Comparison of ENCODE assay signal across 9 cellular contexts in the genomic region with DNA sequence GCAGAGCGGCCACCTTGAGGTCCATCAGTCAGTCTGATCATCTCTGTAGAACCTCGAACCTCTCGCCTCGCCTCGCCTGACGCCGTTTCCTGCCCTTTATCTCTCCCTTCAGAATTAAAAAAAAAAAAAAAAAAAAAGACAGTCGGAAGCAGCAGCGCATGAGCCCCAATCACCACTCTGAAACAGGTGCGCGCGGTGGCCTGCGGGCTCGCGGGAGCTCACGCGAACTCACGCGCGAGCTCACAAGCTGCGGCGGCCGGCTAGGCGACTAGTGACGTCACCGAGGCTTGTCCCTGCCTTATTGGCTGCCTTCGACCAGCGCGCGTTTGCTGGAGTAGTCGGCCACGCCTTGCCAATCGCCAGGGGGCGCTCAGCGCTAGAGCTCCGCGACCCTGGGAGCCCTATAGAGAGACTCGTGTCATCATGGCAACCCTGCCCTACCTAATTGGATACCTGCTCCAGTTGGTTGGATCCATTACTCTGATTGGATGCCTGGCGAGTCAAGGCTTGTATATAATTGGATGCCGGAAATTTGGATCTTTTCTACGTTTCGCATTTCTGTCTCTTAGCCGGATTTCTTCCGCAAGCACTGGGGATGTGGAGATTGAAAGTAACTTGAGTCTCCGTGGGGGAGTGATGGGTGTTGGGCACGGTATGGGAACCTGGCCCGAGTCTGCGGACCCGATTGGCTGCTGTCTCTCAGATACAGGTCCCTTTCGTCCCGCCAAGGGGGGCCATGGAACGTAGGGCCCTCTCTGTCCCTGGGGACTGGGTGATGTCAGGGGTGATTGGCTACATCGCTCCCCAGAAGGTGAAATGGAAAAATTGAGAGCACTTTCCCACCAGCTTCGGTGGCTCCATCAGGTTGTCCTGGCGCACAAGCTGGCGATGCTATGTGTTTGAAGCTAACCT. TPM values are rescaled to one million over a fixed set of nuclear protein-coding genes. Genes with fewer than 3 reads are reported as not detected.
DNase-seq lines count a peak whose midpoint lies in the region; ATAC-seq and TF ChIP-seq lines count a peak whose summit lies in the region.
"Had no signal": no experiment of that assay in that cellular context is flagged by ENCODE, and none has a peak within 500 bp of the region (broad histone marks: within the 10 kb centered on the region; RNA-seq: fewer than 3 reads in every experiment).

No MANE protein-coding gene starts in this region.

- H3K4me1 ChIP-seq in NT2/D1 (ENCODE audit: insufficient read depth, insufficient read length), result no peaks in the 10 kb centered on the region
- H3K4me1 ChIP-seq: gastrocnemius medialis had no signal

- no peaks in the 10 kb centered on the region for H3K36me3 ChIP-seq in NT2/D1 (ENCODE audit: insufficient read depth, insufficient read length, low read length)
- H3K36me3 ChIP-seq: gastrocnemius medialis had no signal

- peaks cover 17% of the 10 kb centered on the region; the same call in 1 of the 2 replicates for H3K9me3 ChIP-seq in NT2/D1 (ENCODE audit: insufficient read depth, low read length)
- H3K9me3 ChIP-seq: gastrocnemius medialis had no signal

- no peaks in the 10 kb centered on the region for H3K36me3 Mint-ChIP-seq in neural crest cell (ENCODE audit: low read depth)

- peak overlapping the region; percentile 54 for H3K4me3 Mint-ChIP-seq in neural crest cell
- H3K4me3 Mint-ChIP-seq in stimulated activated naive CD8-positive, alpha-beta T cell treated with anti-CD3 and anti-CD28 coated beads, Interleukin-15, amount 100 ng/mL, for 72 hours, result peak overlapping the region; percentile 70 to 73

- H3K4me3 ChIP-seq in NT2/D1 (ENCODE audit: insufficient read length, low read depth) (peak overlapping the region; percentile 30), fibroblast of the aortic adventitia (ENCODE audit: low read depth, low read length) (no peak overlapping the region)
- H3K4me3 ChIP-seq: gastrocnemius medialis had no signal

- peaks cover 13% of the 10 kb centered on the region for H3K4me1 Mint-ChIP-seq in neural crest cell
- H3K4me1 Mint-ChIP-seq in stimulated activated naive CD8-positive, alpha-beta T cell treated with anti-CD3 and anti-CD28 coated beads, Interleukin-15, amount 100 ng/mL, for 72 hours, result peaks cover 17% of the 10 kb centered on the region

- DNase-seq in GM13977 (ENCODE audit: low spot score) (peak; percentile 90), NT2/D1 (ENCODE audit: low read depth, low spot score) (peak; percentile 94), fibroblast of the aortic adventitia (ENCODE audit: low read depth) (peak; percentile 33), neural crest cell (ENCODE audit: low read depth, low spot score) (peak; percentile 97), NK-92 (lab: John Stamatoyannopoulos, UW; ENCODE audit: unreplicated experiment) (no peak)
- peak; percentile 68 for DNase-seq in activated T-cell treated with anti-CD3 and anti-CD28 coated beads, Interleukin-2, amount 50 U/mL, for 1 hour
- peak; percentile 95 to 97 for DNase-seq in stimulated activated naive CD8-positive, alpha-beta T cell treated with anti-CD3 and anti-CD28 coated beads, Interleukin-15, amount 100 ng/mL, for 72 hours

- peaks cover 5% of the 10 kb centered on the region for H3K9me3 Mint-ChIP-seq in neural crest cell
- peaks cover 0 to 16% of the 10 kb centered on the region in 2 donors for H3K9me3 Mint-ChIP-seq in stimulated activated naive CD8-positive, alpha-beta T cell treated with anti-CD3 and anti-CD28 coated beads, Interleukin-15, amount 100 ng/mL, for 72 hours

- in situ Hi-C loops in GM13977 (cut with MboI; ENCODE audit: low pct_unique_long_range_greater_than_20kb, low sequenced_read_pairs, unreplicated experiment), result no loop called here

- peak; percentile 32 for TF ChIP-seq CTCF in GM13977 (IDR thresholded peaks at IDR 0.05; ENCODE audit: extremely low read depth, insufficient read depth, missing control alignments)
- peak; percentile 24 for TF ChIP-seq CTCF in fibroblast of the aortic adventitia (IDR thresholded peaks at IDR 0.05; ENCODE audit: insufficient read depth, low read length)
- peak; percentile 80 for TF ChIP-seq CTCF in neural crest cell (conservative IDR thresholded peaks at IDR 0.05)

- ATAC-seq in stimulated activated naive CD8-positive, alpha-beta T cell treated with anti-CD3 and anti-CD28 coated beads, Interleukin-15, amount 100 ng/mL, for 72 hours, result peak; percentile 98
- ATAC-seq in GM18870 (IDR thresholded peaks at IDR 0.05; ENCODE audit: unreplicated experiment), result no peak
- ATAC-seq: gastrocnemius medialis had no signal

- peaks cover 49% of the 10 kb centered on the region for H3K27me3 Mint-ChIP-seq in neural crest cell (ENCODE audit: low read depth)
- peaks cover 53% of the 10 kb centered on the region for H3K27me3 Mint-ChIP-seq in stimulated activated naive CD8-positive, alpha-beta T cell treated with anti-CD3 and anti-CD28 coated beads, Interleukin-15, amount 100 ng/mL, for 72 hours

- peaks cover 7% of the 10 kb centered on the region for H3K27me3 ChIP-seq in NT2/D1 (ENCODE audit: insufficient read depth, insufficient read length)

- H3K27ac Mint-ChIP-seq in neural crest cell (ENCODE audit: unreplicated experiment), result no peak overlapping the region
- peak overlapping the region; percentile 69 to 90 for H3K27ac Mint-ChIP-seq in stimulated activated naive CD8-positive, alpha-beta T cell treated with anti-CD3 and anti-CD28 coated beads, Interleukin-15, amount 100 ng/mL, for 72 hours

- H3K9ac ChIP-seq in NT2/D1 (ENCODE audit: insufficient read length, low read depth), result no peak overlapping the region

RNA-seq across cellular contexts. Expression of a gene that starts 31.6 kb away (rescaled TPM):
- total RNA-seq in fibroblast of the aortic adventitia (ENCODE audit: low replicate concordance) (0.09 TPM in 1 of 2 replicates, not detected in the other), neural crest cell (1.4 and 2.0 TPM in 2 replicates)

RNA-seq across cellular contexts. Expression of a gene that starts 39.9 kb away (rescaled TPM):
- total RNA-seq in fibroblast of the aortic adventitia (ENCODE audit: low replicate concordance), result not detected in 2 replicates
- total RNA-seq in neural crest cell, result 42.5 and 50.2 TPM in 2 replicates

RNA-seq across cellular contexts. Expression of a gene that starts 41.1 kb away (rescaled TPM):
- total RNA-seq in fibroblast of the aortic adventitia (ENCODE audit: low replicate concordance) (not detected in 2 replicates), neural crest cell (7.9 and 9.2 TPM in 2 replicates)
- total RNA-seq: gastrocnemius medialis had no signal

Comparison
In these comparisons a context has a peak if more than half of its experiments do, and no peak if none do; other contexts are left out.
1. CTCF ChIP-seq: peak in every context shown above with its lines; median percentile 80 in neural crest cell; 32 in GM13977; 24 in fibroblast of the aortic adventitia.
2. RNA of a gene that starts 39.9 kb away (total RNA-seq): 42.5 to 50.2 TPM in neural crest cell; not detected in fibroblast of the aortic adventitia; every median in the first group is over 10 times any median in the second.